ENCODE assay signal across 8 cellular contexts in genomic region chr17:30093463-30094147, GRCh38. TPM values are rescaled to one million over a fixed set of nuclear protein-coding genes. Genes with fewer than 3 reads are reported as not detected.
A peak's percentile ranks its signal among the peaks of the same experiment; 100 is the strongest.
DNase-seq lines count a peak whose midpoint lies in the region; ATAC-seq and TF ChIP-seq lines count a peak whose summit lies in the region.

No MANE protein-coding gene starts in this region.

- no peak overlapping the region for H3K4me3 Mint-ChIP-seq in glutamatergic neuron (ENCODE audit: unreplicated experiment)

- H3K36me3 Mint-ChIP-seq in activated naive CD4-positive, alpha-beta T cell treated with anti-CD3 and anti-CD28 coated beads, Interleukin-2, amount 50 U/mL, for 72 hours = no peaks in the 10 kb centered on the region
- H3K36me3 Mint-ChIP-seq in glutamatergic neuron (ENCODE audit: unreplicated experiment) = no peaks in the 10 kb centered on the region

- TF ChIP-seq CTCF in glutamatergic neuron (IDR thresholded peaks at IDR 0.05; ENCODE audit: partially characterized antibody, unreplicated experiment) = peak; percentile 95

- H3K27me3 Mint-ChIP-seq in glutamatergic neuron (ENCODE audit: unreplicated experiment) = no peaks in the 10 kb centered on the region

- H3K9me3 Mint-ChIP-seq in activated naive CD4-positive, alpha-beta T cell treated with anti-CD3 and anti-CD28 coated beads, Interleukin-2, amount 50 U/mL, for 72 hours = no peaks in the 10 kb centered on the region
- no peaks in the 10 kb centered on the region for H3K9me3 Mint-ChIP-seq in glutamatergic neuron (ENCODE audit: unreplicated experiment)

- no peak overlapping the region for H3K27ac Mint-ChIP-seq in activated naive CD4-positive, alpha-beta T cell treated with anti-CD3 and anti-CD28 coated beads, Interleukin-2, amount 50 U/mL, for 72 hours
- H3K27ac Mint-ChIP-seq in glutamatergic neuron (ENCODE audit: unreplicated experiment) = no peak overlapping the region

- in situ Hi-C loops in KBM-7 (cut with MboI; ENCODE audit: low pct_unique_long_range_greater_than_20kb, low sequenced_read_pairs) = loop anchor here (25.0 kb wide), 3 partner anchors 106 to 481 kb away; partner anchors contain the start of gene CORO6

- peak; percentile 58 to 69 for ATAC-seq in activated naive CD4-positive, alpha-beta T cell treated with anti-CD3 and anti-CD28 coated beads, Interleukin-2, amount 50 U/mL, for 72 hours
- ATAC-seq in HG02852 (IDR thresholded peaks at IDR 0.05; ENCODE audit: unreplicated experiment) = no peak
- no peak for ATAC-seq in HG02970 (IDR thresholded peaks at IDR 0.05; ENCODE audit: low FRiP score, unreplicated experiment)

- no peaks in the 10 kb centered on the region for H3K4me1 Mint-ChIP-seq in glutamatergic neuron (ENCODE audit: low read depth, unreplicated experiment)

- DNase-seq in DMS53 treated with DMSO at 0.1 percent for 48 hours (lab: John Stamatoyannopoulos, UW; ENCODE audit: unreplicated experiment) = peak; percentile 8
- peak; percentile 93 for DNase-seq in KBM-7
- peak; percentile 61 for DNase-seq in RPMI7951 (ENCODE audit: low read depth)
- DNase-seq in activated naive CD4-positive, alpha-beta T cell treated with anti-CD3 and anti-CD28 coated beads, Interleukin-2, amount 50 U/mL, for 72 hours (ENCODE audit: low spot score in 2 of 2) = peak in 1 of 2 donors; percentile 76
- peak; percentile 31 for DNase-seq in glutamatergic neuron
- peak; percentile 63 for DNase-seq in pons (ENCODE audit: low spot score)

RNA-seq across cellular contexts. Expression of gene NSRP1, which starts 23.0 kb away (rescaled TPM):
- 3.9 and 8.1 TPM in 2 replicates for total RNA-seq in RPMI7951 (2014; rRNA removed; shearing (Covaris generic))
- total RNA-seq in activated naive CD4-positive, alpha-beta T cell treated with anti-CD3 and anti-CD28 coated beads, Interleukin-2, amount 50 U/mL, for 72 hours = 10 to 100 TPM; 22.0 to 33.6 TPM
- total RNA-seq in glutamatergic neuron (ENCODE audit: unreplicated experiment) = 18.2 TPM

Comparison
In these comparisons a context has a peak if more than half of its experiments do, and no peak if none do; other contexts are left out.
1. ATAC-seq: peak in activated naive CD4-positive, alpha-beta T cell treated with anti-CD3 and anti-CD28 coated beads, Interleukin-2, amount 50 U/mL, for 72 hours (2 of 2); none in HG02852 (single experiment) and HG02970 (single experiment).